Comparison of ENCODE assay signal across 24 cellular contexts in genomic region chr3:73378207-73378606, GRCh38.
"Had no signal": no experiment of that assay in that cellular context is flagged by ENCODE, and none has a peak within 500 bp of the region (broad histone marks: within the 10 kb centered on the region; RNA-seq: fewer than 3 reads in every experiment).

No MANE protein-coding gene starts in this region.

- H3K27me3 Mint-ChIP-seq: progenitor cell of endocrine pancreas had no signal

- H3K27ac ChIP-seq: ascending aorta, breast epithelium, gastrocnemius medialis, left lung, right atrium auricular region, stomach had no signal

- H3K27ac Mint-ChIP-seq: activated naive CD4-positive, alpha-beta T cell treated with anti-CD3 and anti-CD28 coated beads, Interleukin-2, amount 50 U/mL, for 24 hours; activated T-cell treated with anti-CD3 and anti-CD28 coated beads, Interleukin-2, amount 50 U/mL, for 72 hours; nephron; progenitor cell of endocrine pancreas had no signal

- H3K36me3 ChIP-seq: breast epithelium, left lung had no signal

- H3K4me3 Mint-ChIP-seq: activated naive CD4-positive, alpha-beta T cell treated with anti-CD3 and anti-CD28 coated beads, Interleukin-2, amount 50 U/mL, for 24 hours; activated T-cell treated with anti-CD3 and anti-CD28 coated beads, Interleukin-2, amount 50 U/mL, for 72 hours; nephron had no signal

- H3K36me3 Mint-ChIP-seq: activated naive CD4-positive, alpha-beta T cell treated with anti-CD3 and anti-CD28 coated beads, Interleukin-2, amount 50 U/mL, for 24 hours had no signal

- ATAC-seq: activated T-cell treated with anti-CD3 and anti-CD28 coated beads, Interleukin-2, amount 50 U/mL, for 72 hours; gastrocnemius medialis; left lung had no signal

- H3K4me1 Mint-ChIP-seq: activated naive CD4-positive, alpha-beta T cell treated with anti-CD3 and anti-CD28 coated beads, Interleukin-2, amount 50 U/mL, for 24 hours; nephron had no signal

- H3K4me3 ChIP-seq: ascending aorta, breast epithelium, gastrocnemius medialis, left lung, right atrium auricular region, stomach had no signal

- DNase-seq: activated CD4-positive, alpha-beta T cell treated with anti-CD3 and anti-CD28 coated beads for 1 hour; activated CD8-positive, alpha-beta memory T cell treated with anti-CD3 and anti-CD28 coated beads for 24 hours; activated CD8-positive, alpha-beta memory T cell treated with anti-CD3 and anti-CD28 coated beads, Interleukin-2, amount 50 U/mL, for 48 hours; activated gamma-delta T cell; activated T-cell treated with anti-CD3 and anti-CD28 coated beads, Interleukin-2, amount 50 U/mL, for 72 hours; cerebellar nuclear complex; cortex of kidney; erythroblast; gastrocnemius medialis; head of caudate nucleus; kidney; left lung; mammary epithelial cell; midbrain; stimulated activated CD4-positive, alpha-beta T cell treated with anti-CD3 and anti-CD28 coated beads, Interleukin-2, amount 100 ng/mL, for 24 hours; stomach; T1000; trophoblast cell had no signal

- H3K27me3 ChIP-seq: ascending aorta, breast epithelium, gastrocnemius medialis, left lung, right atrium auricular region, stomach had no signal

- H3K9me3 ChIP-seq: ascending aorta, gastrocnemius medialis, right atrium auricular region had no signal

- H3K4me1 ChIP-seq: ascending aorta, breast epithelium, gastrocnemius medialis, left lung, right atrium auricular region had no signal
